17 cellular contexts compared by ENCODE assay signal in genomic region chr19:33224694-33225457, GRCh38. TPM values are rescaled to one million over a fixed set of nuclear protein-coding genes. Genes with fewer than 3 reads are reported as not detected.
DNase-seq lines count a peak whose midpoint lies in the region; ATAC-seq, FAIRE-seq and TF ChIP-seq lines count a peak whose summit lies in the region.
"Had no signal": no experiment of that assay in that cellular context is flagged by ENCODE, and none has a peak within 500 bp of the region (broad histone marks: within the 10 kb centered on the region; RNA-seq: fewer than 3 reads in every experiment).

No MANE protein-coding gene starts in this region.

- TF ChIP-seq POLR2A in HepG2 (IDR thresholded peaks at IDR 0.05; ENCODE audit: insufficient read depth in 1 of 2, low read depth in 2 of 2, low read length in 2 of 2) (no peak), right lobe of liver (IDR thresholded peaks at IDR 0.05) (no peak)

- intact Hi-C loops in HepG2 (cut with micrococcal nuclease; ENCODE audit: unreplicated experiment) (no loop called here), right lobe of liver (cut with DNase I) (no loop called here)

- H3K4me2 ChIP-seq in HepG2 (ENCODE audit: low read depth, low read length), result peak overlapping the region; percentile 65

- peaks cover 20% of the 10 kb centered on the region for H3K9me3 ChIP-seq in HepG2 (ENCODE audit: low read length)
- peaks cover 0 to 11% (median 3%) of the 10 kb centered on the region in 4 donors for H3K9me3 ChIP-seq in right lobe of liver

- H3K4me1 ChIP-seq in HepG2 (ENCODE audit: insufficient read depth, low read length), result peaks cover 51% of the 10 kb centered on the region
- peaks cover 0 to 3% (median 0%) of the 10 kb centered on the region in 4 donors for H3K4me1 ChIP-seq in right lobe of liver

- in situ Hi-C loops in HepG2 (cut with HindIII; ENCODE audit: extremely low pct_ligation_motif_present, low pct_unique_long_range_greater_than_20kb), result no loop called here

- ATAC-seq in HepG2, result peak; percentile 27
- ATAC-seq in right lobe of liver, result no peak
- no peak for ATAC-seq in naive thymus-derived CD8-positive, alpha-beta T cell
- ATAC-seq in GM21717 (IDR thresholded peaks at IDR 0.05; ENCODE audit: unreplicated experiment), result no peak
- ATAC-seq in HG03520 (IDR thresholded peaks at IDR 0.05; ENCODE audit: unreplicated experiment), result no peak
- ATAC-seq: left lung had no signal

- TF ChIP-seq EP300 in HepG2 (IDR thresholded peaks at IDR 0.05; ENCODE audit: low read depth in 2 of 2, low read length in 2 of 2), result no peak
- TF ChIP-seq EP300 in HepG2 (CRISPR knock-in tag; IDR thresholded peaks at IDR 0.05; ENCODE audit: borderline replicate concordance), result no peak

- CTCF ChIA-PET in HepG2 (lab: Yijun Ruan, JAX; ENCODE audit: low intra/inter-chr PET ratio, low total read pairs), result no interaction called here

- peaks cover 8% of the 10 kb centered on the region for H3K36me3 Mint-ChIP-seq in chondrocyte (ENCODE audit: low read depth)
- peaks cover 11 to 18% (median 12%) of the 10 kb centered on the region in 3 donors for H3K36me3 Mint-ChIP-seq in naive thymus-derived CD8-positive, alpha-beta T cell

- peaks cover 16% of the 10 kb centered on the region for H3K9me3 Mint-ChIP-seq in chondrocyte (ENCODE audit: low read depth)
- H3K9me3 Mint-ChIP-seq in naive thymus-derived CD8-positive, alpha-beta T cell, result peaks cover 8 to 35% (median 20%) of the 10 kb centered on the region in 9 donors

- TF ChIP-seq CTCF in HepG2 (CRISPR knock-in tag; IDR thresholded peaks at IDR 0.05) (no peak), right lobe of liver (IDR thresholded peaks at IDR 0.05) (no peak), chondrocyte (IDR thresholded peaks at IDR 0.05) (no peak)

- peaks cover 6% of the 10 kb centered on the region for H3K4me1 Mint-ChIP-seq in chondrocyte (ENCODE audit: low read depth)
- H3K4me1 Mint-ChIP-seq in naive thymus-derived CD8-positive, alpha-beta T cell, result peaks cover 9 to 12% (median 11%) of the 10 kb centered on the region in 4 donors

- peaks cover 11 to 20% of the 10 kb centered on the region in 2 experiments for H3K27me3 ChIP-seq in HepG2 (ENCODE audit: control insufficient read depth in 1 of 2, insufficient read depth in 2 of 2, low read length in 2 of 2)
- H3K27me3 ChIP-seq in right lobe of liver, result peaks cover 0 to 9% of the 10 kb centered on the region in 2 donors

- H4K20me1 ChIP-seq in HepG2 (ENCODE audit: insufficient read depth, low read length), result no peaks in the 10 kb centered on the region

- no peak for TF ChIP-seq RAD21 in HepG2 (CRISPR knock-in tag; IDR thresholded peaks at IDR 0.05)

- no peak overlapping the region for H3K9ac ChIP-seq in HepG2 (ENCODE audit: insufficient read depth, low read depth, low read length)

- BruUV-seq in HepG2 (replicated peaks; lab: Mats Ljungman, UMichigan), result no TSS peak

- H3K27ac Mint-ChIP-seq in chondrocyte (ENCODE audit: unreplicated experiment), result no peak overlapping the region
- peak overlapping the region in 1 of 10 donors; percentile 59 for H3K27ac Mint-ChIP-seq in naive thymus-derived CD8-positive, alpha-beta T cell

- H3K27me3 Mint-ChIP-seq in chondrocyte (ENCODE audit: low read depth), result peaks cover 46% of the 10 kb centered on the region
- H3K27me3 Mint-ChIP-seq in naive thymus-derived CD8-positive, alpha-beta T cell, result peaks cover 24 to 82% (median 52%) of the 10 kb centered on the region in 5 donors

- POLR2A ChIA-PET in HepG2 (lab: Yijun Ruan, JAX), result no interaction called here
- POLR2A ChIA-PET in naive thymus-derived CD8-positive, alpha-beta T cell (lab: Charles Lee), result no interaction called here

- 86% methylated on average over 4 of the region's 18 CpGs for WGBS in HepG2 (ENCODE audit: low lambda C conversion rate)
- 37% methylated on average over 7 of the region's 18 CpGs for WGBS in right lobe of liver (ENCODE audit: insufficient coverage, low coverage, low lambda C conversion rate, missing lambda C conversion rate)

- no peaks in the 10 kb centered on the region for H3K79me2 ChIP-seq in HepG2 (ENCODE audit: insufficient read depth, low read length)

- DNase-seq in HepG2 (ENCODE audit: low spot score) (no peak), right lobe of liver (no peak), chondrocyte (ENCODE audit: low spot score) (no peak), RPMI8226 (no peak), middle frontal gyrus (ENCODE audit: extremely low spot score, low spot score) (no peak)
- no peak for DNase-seq in naive thymus-derived CD8-positive, alpha-beta T cell
- DNase-seq: activated CD4-positive, alpha-beta T cell treated with anti-CD3 and anti-CD28 coated beads for 1 hour; DMS153; glutamatergic neuron; stimulated activated CD4-positive, alpha-beta T cell treated with anti-CD3 and anti-CD28 coated beads, Interleukin-4, amount 100 ng/mL, for 1 hour; upper lobe of left lung had no signal

- H2AFZ ChIP-seq in HepG2 (ENCODE audit: low read length), result no peak overlapping the region

- H3K4me3 ChIP-seq in HepG2 (replicated peaks in 1 of 3; ENCODE audit: insufficient read depth in 1 of 3, low read depth in 2 of 3, low read length in 3 of 3) (peak overlapping the region in 1 of 3 experiments; percentile 44; a peak in 1 of 6 replicates), right lobe of liver (no peak overlapping the region)
- H3K4me3 ChIP-seq: left lung had no signal

- peak overlapping the region; percentile 8 for H3K4me3 Mint-ChIP-seq in chondrocyte (ENCODE audit: unreplicated experiment)
- H3K4me3 Mint-ChIP-seq in naive thymus-derived CD8-positive, alpha-beta T cell, result peak overlapping the region; percentile 19 to 78 (median 56)

- H3K36me3 ChIP-seq in HepG2 (replicated peaks in 1 of 2; ENCODE audit: control insufficient read depth in 1 of 2, insufficient read depth in 2 of 2, low read length in 2 of 2) (no peaks in the 10 kb centered on the region), right lobe of liver (no peaks in the 10 kb centered on the region)
- H3K36me3 ChIP-seq: left lung, upper lobe of left lung had no signal

- no peak for FAIRE-seq in HepG2 (lab: Jason Lieb, UNC)

- H3K27ac ChIP-seq in HepG2 (ENCODE audit: extremely low read length, insufficient read depth, low read length) (no peak overlapping the region), right lobe of liver (no peak overlapping the region)
- H3K27ac ChIP-seq: left lung, upper lobe of left lung had no signal

RNA-seq across cellular contexts. Expression of gene SLC7A10, which starts 0.8 kb away (rescaled TPM):
- total RNA-seq in HepG2 (2016; rRNA removed; fragmentation: Illumina TruSeq; extraction: Trizol), result 0.41 and 2.2 TPM in 2 replicates
- total RNA-seq in HepG2 (2016; cell fraction: cytosol; rRNA removed; fragmentation: Illumina TruSeq; extraction: Trizol; ENCODE audit: low read depth), result 2.6 and 2.7 TPM in 2 replicates
- total RNA-seq in HepG2 (2016; cell fraction: insoluble cytoplasmic fraction; rRNA removed; fragmentation: Illumina TruSeq; extraction: Trizol), result 0.51 and 1.7 TPM in 2 replicates
- total RNA-seq in HepG2 (2016; cell fraction: membrane; rRNA removed; fragmentation: Illumina TruSeq; extraction: Trizol), result 1.5 and 1.7 TPM in 2 replicates
- total RNA-seq in HepG2 (2016; cell fraction: nucleus; rRNA removed; fragmentation: Illumina TruSeq; extraction: Trizol), result 1.7 and 2.4 TPM in 2 replicates
- 1.1 TPM in 2 replicates for polyA plus RNA-seq in HepG2 (2011; rRNA removed)
- polyA plus RNA-seq in HepG2 (2011; cell fraction: cytosol; rRNA removed), result 0.85 and 1.0 TPM in 2 replicates
- polyA plus RNA-seq in HepG2 (2011; cell fraction: nucleus; rRNA removed), result 4.6 and 6.0 TPM in 2 replicates
- 0.63 and 0.66 TPM in 2 replicates for polyA plus RNA-seq in HepG2 (2012)
- 2.1 and 2.7 TPM in 2 replicates for polyA plus RNA-seq in HepG2 (2016; cell fraction: cytosol; fragmentation: Illumina TruSeq; extraction: Trizol; ENCODE audit: low read depth)
- polyA plus RNA-seq in HepG2 (2016; cell fraction: insoluble cytoplasmic fraction; fragmentation: Illumina TruSeq; extraction: Trizol; ENCODE audit: low read depth), result 1.1 and 1.2 TPM in 2 replicates
- polyA plus RNA-seq in HepG2 (2016; cell fraction: membrane; fragmentation: Illumina TruSeq; extraction: Trizol; ENCODE audit: low read depth), result 2.4 and 2.6 TPM in 2 replicates
- polyA plus RNA-seq in HepG2 (2016; cell fraction: nucleus; fragmentation: Illumina TruSeq; extraction: Trizol; ENCODE audit: insufficient read depth, low read depth), result 5.9 and 6.0 TPM in 2 replicates
- polyA minus RNA-seq in HepG2 (2011; rRNA and poly(A)+ RNA removed; ENCODE audit: low replicate concordance), result 1.7 TPM in 1 of 2 replicates, not detected in the other
- polyA minus RNA-seq in HepG2 (2011; cell fraction: cytosol; rRNA and poly(A)+ RNA removed), result 0.35 and 0.40 TPM in 2 replicates
- 0.62 and 0.64 TPM in 2 replicates for polyA minus RNA-seq in HepG2 (2011; cell fraction: nucleus; rRNA and poly(A)+ RNA removed)
- total RNA-seq in right lobe of liver, result not detected
- not detected in 3 replicates for total RNA-seq in chondrocyte
- total RNA-seq in naive thymus-derived CD8-positive, alpha-beta T cell, result not detected
- not detected for polyA plus RNA-seq in naive thymus-derived CD8-positive, alpha-beta T cell
- total RNA-seq: epithelial cell of proximal tubule; RPMI7951; T-helper 2 cell treated with Interferon-gamma antibody and Interleukin-4, amounts not matched to agents 100 ng/mL and 5 ng/mL, for 36 hours had no signal

RNA-seq across cellular contexts. Expression of gene LRP3, which starts 30.7 kb away (rescaled TPM):
- total RNA-seq in HepG2 (2016; rRNA removed; fragmentation: Illumina TruSeq; extraction: Trizol) (45.1 and 51.6 TPM in 2 replicates), right lobe of liver (10 to 100 TPM; 25.2 to 40.7 (median 33.7) TPM), chondrocyte (31.2 to 36.4 TPM (median 33.2 TPM) in 3 replicates)
- total RNA-seq in HepG2 (2016; cell fraction: cytosol; rRNA removed; fragmentation: Illumina TruSeq; extraction: Trizol; ENCODE audit: low read depth), result 34.5 and 35.4 TPM in 2 replicates
- total RNA-seq in HepG2 (2016; cell fraction: insoluble cytoplasmic fraction; rRNA removed; fragmentation: Illumina TruSeq; extraction: Trizol), result 39.3 and 56.4 TPM in 2 replicates
- total RNA-seq in HepG2 (2016; cell fraction: membrane; rRNA removed; fragmentation: Illumina TruSeq; extraction: Trizol), result 85.6 and 91.5 TPM in 2 replicates
- 24.3 and 30.9 TPM in 2 replicates for total RNA-seq in HepG2 (2016; cell fraction: nucleus; rRNA removed; fragmentation: Illumina TruSeq; extraction: Trizol)
- 17.6 and 30.3 TPM in 2 replicates for polyA plus RNA-seq in HepG2 (2011; rRNA removed)
- polyA plus RNA-seq in HepG2 (2011; cell fraction: cytosol; rRNA removed), result 9.6 and 22.4 TPM in 2 replicates
- 49.0 and 59.4 TPM in 2 replicates for polyA plus RNA-seq in HepG2 (2011; cell fraction: nucleus; rRNA removed)
- polyA plus RNA-seq in HepG2 (2012), result 12.5 and 18.3 TPM in 2 replicates
- 46.7 and 50.1 TPM in 2 replicates for polyA plus RNA-seq in HepG2 (2016; cell fraction: cytosol; fragmentation: Illumina TruSeq; extraction: Trizol; ENCODE audit: low read depth)
- polyA plus RNA-seq in HepG2 (2016; cell fraction: insoluble cytoplasmic fraction; fragmentation: Illumina TruSeq; extraction: Trizol; ENCODE audit: low read depth), result 41.6 and 54.2 TPM in 2 replicates
- 92.1 and 104 TPM in 2 replicates for polyA plus RNA-seq in HepG2 (2016; cell fraction: membrane; fragmentation: Illumina TruSeq; extraction: Trizol; ENCODE audit: low read depth)
- polyA plus RNA-seq in HepG2 (2016; cell fraction: nucleus; fragmentation: Illumina TruSeq; extraction: Trizol; ENCODE audit: insufficient read depth, low read depth), result 70.1 and 70.6 TPM in 2 replicates
- 11.9 and 50.0 TPM in 2 replicates for polyA minus RNA-seq in HepG2 (2011; rRNA and poly(A)+ RNA removed; ENCODE audit: low replicate concordance)
- polyA minus RNA-seq in HepG2 (2011; cell fraction: cytosol; rRNA and poly(A)+ RNA removed), result 9.7 and 13.5 TPM in 2 replicates
- polyA minus RNA-seq in HepG2 (2011; cell fraction: nucleus; rRNA and poly(A)+ RNA removed), result 10.3 TPM in 2 replicates
- total RNA-seq in naive thymus-derived CD8-positive, alpha-beta T cell, result not detected
- not detected for polyA plus RNA-seq in naive thymus-derived CD8-positive, alpha-beta T cell

Comparison
In these comparisons a context has a peak if more than half of its experiments do, and no peak if none do; other contexts are left out.
1. RNA of gene LRP3, which starts 30.7 kb away (total RNA-seq): 24.3 to 91.5 TPM in HepG2, 25.2 to 40.7 TPM in right lobe of liver and 31.2 to 36.4 TPM in chondrocyte; not detected in naive thymus-derived CD8-positive, alpha-beta T cell; every median in the first group is over 10 times any median in the second.